ENCODE assay signal across 8 cellular contexts in the genomic region with DNA sequence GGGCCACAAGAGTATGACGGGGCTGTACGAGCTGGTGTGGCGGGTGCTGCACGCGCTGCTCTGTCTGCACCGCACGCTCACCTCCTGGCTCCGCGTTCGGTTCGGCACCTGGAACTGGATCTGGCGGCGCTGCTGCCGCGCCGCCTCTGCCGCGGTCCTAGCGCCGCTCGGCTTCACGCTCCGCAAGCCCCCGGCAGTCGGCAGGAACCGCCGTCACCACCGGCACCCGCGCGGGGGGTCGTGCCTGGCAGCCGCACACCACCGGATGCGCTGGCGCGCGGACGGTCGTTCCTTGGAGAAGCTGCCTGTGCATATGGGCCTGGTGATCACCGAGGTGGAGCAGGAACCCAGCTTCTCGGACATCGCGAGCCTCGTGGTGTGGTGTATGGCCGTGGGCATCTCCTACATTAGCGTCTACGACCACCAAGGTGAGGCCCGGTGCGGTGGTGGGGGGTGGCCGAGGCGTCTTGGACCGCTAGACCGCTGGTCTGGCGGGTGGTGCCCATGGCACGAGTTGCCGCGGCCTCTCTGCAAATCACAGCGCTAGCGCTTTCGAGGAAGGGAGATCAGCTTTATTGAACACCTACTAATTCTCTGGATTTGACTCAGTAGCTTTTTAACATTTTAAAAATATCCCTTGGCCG. TPM values are rescaled to one million over a fixed set of nuclear protein-coding genes. Genes with fewer than 3 reads are reported as not detected.
DNase-seq lines count a peak whose midpoint lies in the region; ATAC-seq and TF ChIP-seq lines count a peak whose summit lies in the region.
"Not testable (repeated sequence)": the region's sequence is repeated elsewhere in the genome, so short reads cannot be mapped to it uniquely, and the experiment has no call there.

No MANE protein-coding gene starts in this region.

- intact Hi-C loops in activated B cell treated with CpG ODN at 0.5 μM for 24 hours (cut with micrococcal nuclease) = loop anchor here (1.0 to 10.0 kb wide), 6 partner anchors 73 to 1669 kb away; partner anchors contain the start of genes ASF1A, CEP85L, DCBLD1 and GOPC
- intact Hi-C loops in upper lobe of right lung (cut with DNase I) = not testable (repeated sequence)

- POLR2A ChIA-PET in HEK293T (lab: Yijun Ruan, JAX) = not testable (repeated sequence)
- POLR2A ChIA-PET in activated B cell treated with CpG ODN at 0.5 μM for 24 hours (lab: Charles Lee) = interaction anchor here (1.9 kb wide), 1 partner anchor 74 kb away, joined by 9 read pairs; the partner anchor contains the start of gene GOPC

- peaks cover 58% of the 10 kb centered on the region for H3K79me2 ChIP-seq in hepatocyte

- peak overlapping the region; percentile 88 for H3K9ac ChIP-seq in HUES48 (ENCODE audit: low read depth, low read length)

- peaks cover 18% of the 10 kb centered on the region; the same call in 1 of the 2 replicates for H3K36me3 ChIP-seq in HUES48 (ENCODE audit: control insufficient read depth, insufficient read depth, low read length)
- not testable (repeated sequence) for H3K36me3 ChIP-seq in hepatocyte (replicated peaks; ENCODE audit: insufficient read depth, low read depth); neutrophil; upper lobe of right lung

- peak overlapping the region; percentile 75 for H3K4me3 ChIP-seq in HUES48 (ENCODE audit: low read depth, low read length)
- H3K4me3 ChIP-seq in cardiac fibroblast (replicated peaks in 1 of 2; ENCODE audit: low read depth in 2 of 2, low read length in 2 of 2) = peak overlapping the region; percentile 83 to 84
- peak overlapping the region; percentile 66 for H3K4me3 ChIP-seq in hepatocyte
- H3K4me3 ChIP-seq in neutrophil (ENCODE audit: low read depth in 1 of 2, low read length in 1 of 2) = peak overlapping the region; percentile 51 to 70
- peak overlapping the region; percentile 66 for H3K4me3 ChIP-seq in upper lobe of right lung

- peak; percentile 22 for DNase-seq in HEK293T (ENCODE audit: extremely low spot score)
- not testable (repeated sequence) for DNase-seq in activated B cell treated with CpG ODN at 0.5 μM for 24 hours
- peak; percentile 18 for DNase-seq in cardiac fibroblast (ENCODE audit: low read depth in 2 of 2)
- peak; percentile 12 for DNase-seq in hepatocyte (ENCODE audit: low spot score)
- peak; percentile 68 for DNase-seq in upper lobe of right lung

- peak overlapping the region; percentile 89 for H3K27ac Mint-ChIP-seq in activated B cell treated with CpG ODN at 0.5 μM for 24 hours

- not testable (repeated sequence) for H3K9me3 Mint-ChIP-seq in activated B cell treated with CpG ODN at 0.5 μM for 24 hours

- peaks cover 49% of the 10 kb centered on the region for H3K4me1 Mint-ChIP-seq in activated B cell treated with CpG ODN at 0.5 μM for 24 hours

- not testable (repeated sequence) for TF ChIP-seq CTCF in activated B cell treated with CpG ODN at 0.5 μM for 24 hours (IDR thresholded peaks at IDR 0.05); cardiac fibroblast (IDR thresholded peaks at IDR 0.05; ENCODE audit: low read depth, low read length); hepatocyte (IDR thresholded peaks at IDR 0.05; ENCODE audit: poor library complexity); neutrophil (IDR thresholded peaks at IDR 0.05); upper lobe of right lung (IDR thresholded peaks at IDR 0.05)

- not testable (repeated sequence) for H3K27me3 ChIP-seq in HUES48 (ENCODE audit: control insufficient read depth, insufficient read depth, low read length); hepatocyte; neutrophil; upper lobe of right lung

- H3K36me3 Mint-ChIP-seq in activated B cell treated with CpG ODN at 0.5 μM for 24 hours (ENCODE audit: low read depth) = peaks cover 14% of the 10 kb centered on the region

- ATAC-seq in GM18511 (IDR thresholded peaks at IDR 0.05; ENCODE audit: unreplicated experiment) (peak; percentile 42), activated B cell treated with CpG ODN at 0.5 μM for 24 hours (ENCODE audit: low read depth) (peak; percentile 22), upper lobe of right lung (peak; percentile 68)

- H3K27me3 Mint-ChIP-seq in activated B cell treated with CpG ODN at 0.5 μM for 24 hours = not testable (repeated sequence)

- peak overlapping the region; percentile 95 for H3K4me2 ChIP-seq in hepatocyte

- H2AFZ ChIP-seq in hepatocyte = peak overlapping the region; percentile 53

- WGBS in hepatocyte (ENCODE audit: low lambda C conversion rate, missing lambda C conversion rate) = under 1% methylated on average over 21 of the region's 62 CpGs

- H3K4me1 ChIP-seq in HUES48 (ENCODE audit: control insufficient read depth, insufficient read depth, low read length) (peaks cover 14% of the 10 kb centered on the region; the same call in 1 of the 2 replicates), hepatocyte (ENCODE audit: insufficient read depth) (peaks cover 13% of the 10 kb centered on the region), neutrophil (ENCODE audit: control insufficient read depth in 1 of 2, insufficient read depth in 1 of 2, low read depth in 1 of 2, low read length in 1 of 2) (peaks cover 34 to 41% of the 10 kb centered on the region in 2 experiments), upper lobe of right lung (peaks cover 30% of the 10 kb centered on the region)

- not testable (repeated sequence) for H3K27ac ChIP-seq in HUES48 (ENCODE audit: low read depth, low read length)
- H3K27ac ChIP-seq in hepatocyte (peak overlapping the region; percentile 42), neutrophil (peak overlapping the region; percentile 10), upper lobe of right lung (peak overlapping the region; percentile 78)

- CTCF ChIA-PET in HEK293T (lab: Yijun Ruan, JAX) = not testable (repeated sequence)
- CTCF ChIA-PET in activated B cell treated with CpG ODN at 0.5 μM for 24 hours (lab: Charles Lee) = interaction anchor here (1.0 kb wide), 1 partner anchor 226 kb away, joined by 3 read pairs; no protein-coding TSS in a partner anchor

- not testable (repeated sequence) for H3K9me3 ChIP-seq in HUES48 (ENCODE audit: control insufficient read depth, insufficient read depth, low read length); hepatocyte (ENCODE audit: low read depth); neutrophil; upper lobe of right lung

- not testable (repeated sequence) for H3K9me2 ChIP-seq in hepatocyte (replicated peaks; ENCODE audit: insufficient read depth)

- peaks cover 31% of the 10 kb centered on the region for H4K20me1 ChIP-seq in hepatocyte (ENCODE audit: insufficient read depth, poor library complexity, severe bottlenecking)

- H3K4me3 Mint-ChIP-seq in activated B cell treated with CpG ODN at 0.5 μM for 24 hours = peak overlapping the region; percentile 95

TF ChIP-seq in HEK293T, 16 proteins besides CTCF, POLR2A, EP300 and RAD21:
- TF ChIP-seq L3MBTL2 (conservative IDR thresholded peaks at IDR 0.05) = peak; percentile 40

RNA-seq across cellular contexts. Expression of gene NUS1, which starts 0.5 kb away (rescaled TPM):
- 29.1 and 30.6 TPM in 2 replicates for total RNA-seq in activated B cell treated with CpG ODN at 0.5 μM for 24 hours
- total RNA-seq in hepatocyte = 29.9 and 30.2 TPM in 2 replicates
- 13.6 and 16.6 TPM in 2 replicates for polyA plus RNA-seq in hepatocyte
- total RNA-seq in upper lobe of right lung = 43.4 TPM
